14 cellular contexts compared by ENCODE assay signal in the genomic region with DNA sequence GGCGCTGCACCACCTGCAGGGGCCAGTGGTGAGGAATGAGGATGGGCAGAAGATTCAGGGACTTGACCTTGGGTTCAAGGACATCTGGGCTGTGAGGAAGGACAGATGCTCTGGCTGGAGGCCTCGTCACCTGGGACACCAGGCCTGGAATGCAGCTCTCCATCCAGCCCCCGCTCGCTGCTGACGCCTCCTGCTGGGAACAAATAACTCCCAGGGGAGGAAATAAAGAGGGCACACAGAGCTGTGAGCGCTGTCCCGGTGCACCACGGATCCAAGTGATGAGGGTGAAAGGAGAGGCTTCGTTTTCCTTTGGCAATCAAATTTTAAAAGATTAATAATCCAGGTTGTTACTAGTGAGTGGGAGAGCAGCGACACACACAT.
"Had no signal": no experiment of that assay in that cellular context is flagged by ENCODE, and none has a peak within 500 bp of the region (broad histone marks: within the 10 kb centered on the region; RNA-seq: fewer than 3 reads in every experiment).

No MANE protein-coding gene starts in this region.

- H3K27me3 ChIP-seq: foreskin keratinocyte had no signal

- H3K9me3 ChIP-seq: breast epithelium, neutrophil had no signal

- H3K36me3 ChIP-seq: breast epithelium, neutrophil had no signal

- H3K27ac ChIP-seq: breast epithelium, foreskin keratinocyte, neutrophil, parathyroid adenoma had no signal

- FAIRE-seq: islet of Langerhans, TTC549 had no signal

- H3K4me3 Mint-ChIP-seq: activated CD4-positive, alpha-beta T cell treated with anti-CD3 and anti-CD28 coated beads, Interleukin-2, amount 10 ng/mL, durations not matched to agents 7 days and 5 days; dendritic cell treated with granulocyte-macrophage colony-stimulating factor and Interleukin-4, amounts not matched to agents 40 ng/mL and 50 ng/mL, for 4 days; T-helper 17 cell had no signal

- DNase-seq: activated CD8-positive, alpha-beta memory T cell treated with anti-CD3 and anti-CD28 coated beads for 24 hours; cerebellar nuclear complex; effector memory CD4-positive, alpha-beta T cell; foreskin keratinocyte; left colon; naive B cell; T-helper 17 cell had no signal

- H3K36me3 Mint-ChIP-seq: naive B cell had no signal

- ATAC-seq: left colon, T-helper 17 cell had no signal

- H3K9me3 Mint-ChIP-seq: activated CD4-positive, alpha-beta T cell treated with anti-CD3 and anti-CD28 coated beads, Interleukin-2, amount 10 ng/mL, durations not matched to agents 7 days and 5 days; dendritic cell treated with granulocyte-macrophage colony-stimulating factor and Interleukin-4, amounts not matched to agents 40 ng/mL and 50 ng/mL, for 4 days had no signal

- H2AFZ ChIP-seq: parathyroid adenoma had no signal

- H3K79me2 ChIP-seq: parathyroid adenoma had no signal

- H3K27ac Mint-ChIP-seq: activated CD4-positive, alpha-beta T cell treated with anti-CD3 and anti-CD28 coated beads, Interleukin-2, amount 10 ng/mL, durations not matched to agents 7 days and 5 days; dendritic cell treated with granulocyte-macrophage colony-stimulating factor and Interleukin-4, amounts not matched to agents 40 ng/mL and 50 ng/mL, for 4 days; naive B cell; T-helper 17 cell had no signal

- H3K4me1 ChIP-seq: breast epithelium, foreskin keratinocyte had no signal

- H3K4me3 ChIP-seq: breast epithelium had no signal

- H3K9ac ChIP-seq: parathyroid adenoma had no signal

- H3K27me3 Mint-ChIP-seq: activated CD4-positive, alpha-beta T cell treated with anti-CD3 and anti-CD28 coated beads, Interleukin-2, amount 10 ng/mL, durations not matched to agents 7 days and 5 days had no signal

- H3K4me1 Mint-ChIP-seq: naive B cell, T-helper 17 cell had no signal
